1 cellular context compared by ENCODE assay signal in genomic region chr4:98994474-98995182, GRCh38.
TF ChIP-seq lines count a peak whose summit lies in the region.

No MANE protein-coding gene starts in this region.

TF ChIP-seq in K562, 482 proteins besides CTCF, POLR2A, EP300 and RAD21 (continued from another document and continues in another):
- no peak for TF ChIP-seq TRIM25 (IDR thresholded peaks at IDR 0.05; ENCODE audit: borderline replicate concordance)
- no peak for TF ChIP-seq THRB (CRISPR knock-in tag; conservative IDR thresholded peaks at IDR 0.05)
- TF ChIP-seq ZNF518B (CRISPR knock-in tag; IDR thresholded peaks at IDR 0.05), result no peak
- no peak for TF ChIP-seq MEIS2 (IDR thresholded peaks at IDR 0.05; ENCODE audit: partially characterized antibody)
- TF ChIP-seq ZNF23 (CRISPR knock-in tag; IDR thresholded peaks at IDR 0.05), result no peak
- no peak for TF ChIP-seq PTRF (tag; IDR thresholded peaks at IDR 0.05)
- 0 out of 2 replicates have a peak, but pooled peaks have one; percentile 59 for TF ChIP-seq ZBTB40 (IDR thresholded peaks at IDR 0.05)
- TF ChIP-seq ZBTB40 (CRISPR knock-in tag; IDR thresholded peaks at IDR 0.05), result no peak
- no peak for TF ChIP-seq HBP1 (CRISPR knock-in tag; IDR thresholded peaks at IDR 0.05)
- no peak for TF ChIP-seq SNRNP70 (optimal IDR thresholded peaks at IDR 0.05; ENCODE audit: low read depth, low read length)
- TF ChIP-seq CREB3L1 (IDR thresholded peaks at IDR 0.05; ENCODE audit: borderline replicate concordance, low read depth), result no peak
- TF ChIP-seq THAP7 (CRISPR knock-in tag; IDR thresholded peaks at IDR 0.05), result no peak
- no peak for TF ChIP-seq FOXP4 (CRISPR knock-in tag; IDR thresholded peaks at IDR 0.05; ENCODE audit: borderline replicate concordance)
- no peak for TF ChIP-seq ID3 (CRISPR knock-in tag; IDR thresholded peaks at IDR 0.05)
- TF ChIP-seq ID3 (tag; IDR thresholded peaks at IDR 0.05), result no peak
- TF ChIP-seq U2AF2 (optimal IDR thresholded peaks at IDR 0.05; ENCODE audit: low read depth, low read length), result no peak
- TF ChIP-seq MBD1 (CRISPR knock-in tag; IDR thresholded peaks at IDR 0.05), result 0 out of 2 replicates have a peak, but pooled peaks have one; percentile 34
- TF ChIP-seq TEAD4 (IDR thresholded peaks at IDR 0.05; ENCODE audit: low read length), result no peak
- TF ChIP-seq TEAD4 (CRISPR knock-in tag; IDR thresholded peaks at IDR 0.05; ENCODE audit: borderline replicate concordance), result no peak
- TF ChIP-seq ILF3 (IDR thresholded peaks at IDR 0.05; ENCODE audit: borderline replicate concordance), result no peak
- TF ChIP-seq PURB (CRISPR knock-in tag; IDR thresholded peaks at IDR 0.05; ENCODE audit: low read depth), result no peak
- no peak for TF ChIP-seq DMBX1 (CRISPR knock-in tag; IDR thresholded peaks at IDR 0.05; ENCODE audit: borderline replicate concordance)
- TF ChIP-seq MXD1 (CRISPR knock-in tag; IDR thresholded peaks at IDR 0.05; ENCODE audit: borderline replicate concordance, poor library complexity, severe bottlenecking), result no peak
